Comparison of ENCODE assay signal across 10 cellular contexts in the genomic region with DNA sequence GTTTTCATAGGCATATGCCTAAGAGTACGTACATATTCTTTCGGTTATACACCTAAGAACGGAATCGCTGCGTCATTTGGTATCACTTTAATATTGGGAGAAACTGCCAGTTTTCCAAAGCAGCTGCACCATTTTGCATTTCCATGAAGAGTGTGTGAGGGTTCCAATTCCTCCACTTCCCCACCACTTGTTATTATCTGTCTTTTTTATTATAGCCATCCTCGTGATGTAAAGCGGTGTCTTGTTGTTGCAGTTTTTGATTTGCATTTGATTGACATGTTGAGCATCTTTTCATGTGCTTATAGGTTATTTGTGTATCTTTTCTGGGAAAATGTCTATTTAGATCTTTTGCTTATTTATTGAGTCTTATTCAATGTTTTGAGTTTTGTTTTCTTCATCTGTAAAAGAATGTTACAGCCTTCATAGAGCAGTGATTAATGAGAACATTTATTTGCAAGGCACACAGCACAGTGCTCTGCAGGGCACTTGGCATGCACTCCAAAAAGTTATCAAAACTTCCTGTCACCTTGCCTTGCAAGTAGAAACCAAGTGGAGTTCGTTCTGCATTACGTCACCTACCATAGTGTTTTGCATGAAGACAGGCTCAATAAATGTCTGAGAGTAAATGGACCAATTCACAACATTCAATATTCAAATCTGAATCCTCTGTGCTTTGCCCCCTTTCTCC. TPM values are rescaled to one million over a fixed set of nuclear protein-coding genes. Genes with fewer than 3 reads are reported as not detected.
DNase-seq lines count a peak whose midpoint lies in the region; ATAC-seq and TF ChIP-seq lines count a peak whose summit lies in the region.
"Had no signal": no experiment of that assay in that cellular context is flagged by ENCODE, and none has a peak within 500 bp of the region (broad histone marks: within the 10 kb centered on the region; RNA-seq: fewer than 3 reads in every experiment).

No MANE protein-coding gene starts in this region.

- peaks cover 42% of the 10 kb centered on the region for H3K4me1 Mint-ChIP-seq in Caco-2 (ENCODE audit: low read depth, unreplicated experiment)
- peaks cover 20 to 43% (median 31%) of the 10 kb centered on the region in 7 donors for H3K4me1 Mint-ChIP-seq in naive thymus-derived CD4-positive, alpha-beta T cell

- POLR2A ChIA-PET in Caco-2 (lab: Charles Lee), result interaction anchor here (1.9 to 2.1 kb wide), 2 partner anchors 11 to 112 kb away, joined by 6 to 13 read pairs; no protein-coding TSS in a partner anchor
- POLR2A ChIA-PET in naive thymus-derived CD4-positive, alpha-beta T cell (lab: Charles Lee), result interaction anchor here (0.5 to 3.2 kb wide), 8 partner anchors 9 to 432 kb away, joined by 3 to 23 read pairs (median 8); a partner anchor contains a TSS

- no peak for TF ChIP-seq CTCF in Caco-2 (IDR thresholded peaks at IDR 0.05; ENCODE audit: insufficient read depth in 1 of 2, low read depth in 1 of 2, low read length in 1 of 2, severe bottlenecking in 1 of 2, unreplicated experiment in 1 of 2)
- no peak for TF ChIP-seq CTCF in colonic mucosa (IDR thresholded peaks at IDR 0.05)

- ATAC-seq in naive thymus-derived CD4-positive, alpha-beta T cell, result no peak
- ATAC-seq in GM18502 (IDR thresholded peaks at IDR 0.05; ENCODE audit: poor library complexity, unreplicated experiment), result no peak

- DNase-seq in Caco-2 (peak in 1 of 2 experiments; percentile 8), NAMALWA (ENCODE audit: low spot score) (peak; percentile 53), colonic mucosa (no peak), NCI-H345 treated with DMSO at 0.1 percent for 48 hours (lab: John Stamatoyannopoulos, UW; ENCODE audit: unreplicated experiment) (no peak), hypothalamus (lab: John Stamatoyannopoulos, UW) (no peak)
- DNase-seq in naive thymus-derived CD4-positive, alpha-beta T cell, result peak in 7 of 9 donors; percentile 54 to 74 (median 64)
- DNase-seq in NK-92 treated with Interleukin-12 subunit alpha and Interleukin-12 subunit beta, amount 100 ng/mL, for 24 hours (lab: John Stamatoyannopoulos, UW), result no peak
- DNase-seq: aorta had no signal

- no peaks in the 10 kb centered on the region for H3K27me3 Mint-ChIP-seq in Caco-2 (ENCODE audit: insufficient read depth, unreplicated experiment)
- peaks cover 0 to 15% (median 0%) of the 10 kb centered on the region in 5 donors for H3K27me3 Mint-ChIP-seq in naive thymus-derived CD4-positive, alpha-beta T cell

- CTCF ChIA-PET in Caco-2 (lab: Charles Lee), result interaction anchor here (2.2 kb wide), 2 partner anchors 11 to 112 kb away, joined by 15 to 20 read pairs; no protein-coding TSS in a partner anchor
- CTCF ChIA-PET in naive thymus-derived CD4-positive, alpha-beta T cell (lab: Charles Lee), result interaction anchor here (0.6 to 2.3 kb wide), 3 partner anchors 28 to 112 kb away, joined by 3 to 7 read pairs (median 3); no protein-coding TSS in a partner anchor

- no peaks in the 10 kb centered on the region for H3K9me3 Mint-ChIP-seq in Caco-2 (ENCODE audit: unreplicated experiment)
- peaks cover 0 to 4% (median 0%) of the 10 kb centered on the region in 11 donors for H3K9me3 Mint-ChIP-seq in naive thymus-derived CD4-positive, alpha-beta T cell

- H3K4me3 ChIP-seq in Caco-2 (ENCODE audit: low read depth, low read length) (peak overlapping the region; percentile 43; the same call in 1 of the 2 replicates), colonic mucosa (no peak overlapping the region)
- H3K4me3 ChIP-seq in naive thymus-derived CD4-positive, alpha-beta T cell (ENCODE audit: low read length), result peak overlapping the region; percentile 43

- intact Hi-C loops in Caco-2 (cut with micrococcal nuclease; ENCODE audit: unreplicated experiment) (loop anchor here (5.0 kb wide), 1 partner anchor 42 kb away; a partner anchor contains a TSS), colonic mucosa (cut with DNase I) (no loop called here)
- intact Hi-C loops in naive thymus-derived CD4-positive, alpha-beta T cell (cut with micrococcal nuclease), result loop anchor here (2.0 to 10.0 kb wide), 7 partner anchors 45 to 691 kb away; a partner anchor contains a TSS

- H3K27ac ChIP-seq in colonic mucosa, result peak overlapping the region; percentile 99
- peak overlapping the region; percentile 80 for H3K27ac ChIP-seq in naive thymus-derived CD4-positive, alpha-beta T cell (ENCODE audit: low read depth, low read length)

- H3K36me3 ChIP-seq in Caco-2 (ENCODE audit: control insufficient read depth, insufficient read depth, low read length) (no peaks in the 10 kb centered on the region), colonic mucosa (no peaks in the 10 kb centered on the region)
- no peaks in the 10 kb centered on the region for H3K36me3 ChIP-seq in naive thymus-derived CD4-positive, alpha-beta T cell (ENCODE audit: control insufficient read depth in 2 of 3, insufficient read depth in 3 of 3, low read length in 3 of 3)
- H3K36me3 ChIP-seq: HAP-1 had no signal

- H3K9ac ChIP-seq in colonic mucosa (ENCODE audit: low read depth in 2 of 2, low read length in 2 of 2), result peak overlapping the region in 1 of 2 donors; percentile 93

- H3K4me1 ChIP-seq in Caco-2 (peaks cover 20% of the 10 kb centered on the region), colonic mucosa (peaks cover 12% of the 10 kb centered on the region)
- peaks cover 19 to 26% of the 10 kb centered on the region in 2 donors for H3K4me1 ChIP-seq in naive thymus-derived CD4-positive, alpha-beta T cell (ENCODE audit: control insufficient read depth in 2 of 2, insufficient read depth in 2 of 2, low read length in 2 of 2)

- H3K27me3 ChIP-seq in Caco-2 (replicated peaks; ENCODE audit: control insufficient read depth, insufficient read depth, low read length) (no peaks in the 10 kb centered on the region), colonic mucosa (no peaks in the 10 kb centered on the region)
- H3K27me3 ChIP-seq in naive thymus-derived CD4-positive, alpha-beta T cell (ENCODE audit: control insufficient read depth in 2 of 2, insufficient read depth in 2 of 2, low read length in 2 of 2), result no peaks in the 10 kb centered on the region

- H3K27ac Mint-ChIP-seq in Caco-2 (ENCODE audit: unreplicated experiment), result peak overlapping the region; percentile 94
- peak overlapping the region; percentile 88 to 99 (median 96) for H3K27ac Mint-ChIP-seq in naive thymus-derived CD4-positive, alpha-beta T cell

- H3K36me3 Mint-ChIP-seq in Caco-2 (ENCODE audit: insufficient read depth, unreplicated experiment), result peaks cover 17% of the 10 kb centered on the region
- peaks cover 0 to 9% (median 0%) of the 10 kb centered on the region in 5 donors for H3K36me3 Mint-ChIP-seq in naive thymus-derived CD4-positive, alpha-beta T cell

- H3K9me3 ChIP-seq in Caco-2 (no peaks in the 10 kb centered on the region), colonic mucosa (no peaks in the 10 kb centered on the region)
- no peaks in the 10 kb centered on the region for H3K9me3 ChIP-seq in naive thymus-derived CD4-positive, alpha-beta T cell (ENCODE audit: control insufficient read depth in 2 of 3, low read length in 3 of 3)
- H3K9me3 ChIP-seq: HAP-1 had no signal

- BruUV-seq in Caco-2 (replicated peaks; lab: Mats Ljungman, UMichigan), result no TSS peak

- peak overlapping the region; percentile 85 for H3K4me3 Mint-ChIP-seq in Caco-2 (ENCODE audit: unreplicated experiment)
- peak overlapping the region; percentile 81 to 98 (median 92) for H3K4me3 Mint-ChIP-seq in naive thymus-derived CD4-positive, alpha-beta T cell

RNA-seq across cellular contexts. Expression of a gene that starts 26.6 kb away (rescaled TPM):
- total RNA-seq in Caco-2 (2022), result 1.6 and 1.7 TPM in 2 replicates
- total RNA-seq in colonic mucosa, result 100 to 1,000 TPM; 311 to 465 TPM
- 1 to 10 TPM; 1.4 to 5.8 (median 2.0) TPM for total RNA-seq in naive thymus-derived CD4-positive, alpha-beta T cell
- polyA plus RNA-seq in naive thymus-derived CD4-positive, alpha-beta T cell, result 10 to 100 TPM; 10.3 to 20.7 TPM

RNA-seq across cellular contexts. Expression of a gene that starts 40.6 kb away (rescaled TPM):
- 66.8 and 70.2 TPM in 2 replicates for total RNA-seq in Caco-2 (2022)
- 10 to 100 TPM; 20.3 to 39.3 TPM for total RNA-seq in colonic mucosa
- total RNA-seq in naive thymus-derived CD4-positive, alpha-beta T cell, result 1 to 10 TPM; 2.1 to 7.5 (median 2.8) TPM
- 1 to 10 TPM; 1.8 to 2.7 TPM for polyA plus RNA-seq in naive thymus-derived CD4-positive, alpha-beta T cell

RNA-seq across cellular contexts. Expression of a gene that starts 56.2 kb away (rescaled TPM):
- total RNA-seq in Caco-2 (2022) (37.4 and 48.2 TPM in 2 replicates), colonic mucosa (10 to 100 TPM; 38.6 to 41.6 TPM)
- total RNA-seq in naive thymus-derived CD4-positive, alpha-beta T cell, result 100 to 1,000 TPM in 2 of 5 experiments, 10 to 100 TPM in 3; 39.9 to 132 (median 58.3) TPM
- 10 to 100 TPM; 18.5 to 44.3 TPM for polyA plus RNA-seq in naive thymus-derived CD4-positive, alpha-beta T cell

RNA-seq across cellular contexts. Expression of a gene that starts 56.5 kb away (rescaled TPM):
- total RNA-seq in Caco-2 (2022) (37.7 and 38.8 TPM in 2 replicates), colonic mucosa (10 to 100 TPM; 21.7 to 29.7 TPM)
- 10 to 100 TPM; 39.6 to 74.0 (median 44.2) TPM for total RNA-seq in naive thymus-derived CD4-positive, alpha-beta T cell
- 100 to 1,000 TPM; 147 to 152 TPM for polyA plus RNA-seq in naive thymus-derived CD4-positive, alpha-beta T cell

Comparison
In these comparisons a context has a peak if more than half of its experiments do, and no peak if none do; other contexts are left out.
1. DNase-seq: peak in NAMALWA (single experiment) and naive thymus-derived CD4-positive, alpha-beta T cell (7 of 9); none in colonic mucosa (single experiment), NCI-H345 treated with DMSO at 0.1 percent for 48 hours (single experiment), NK-92 treated with Interleukin-12 subunit alpha and Interleukin-12 subunit beta, amount 100 ng/mL, for 24 hours (single experiment) and hypothalamus (0 of 51).
2. RNA of a gene that starts 26.6 kb away (total RNA-seq): 311 to 465 TPM in colonic mucosa; 1.4 to 5.8 TPM in naive thymus-derived CD4-positive, alpha-beta T cell and 1.6 to 1.7 TPM in Caco-2; every median in the first group is over 10 times any median in the second.